1 cellular context compared by ENCODE assay signal in genomic region chr5:65468633-65469032, GRCh38.
TF ChIP-seq lines count a peak whose summit lies in the region.

No MANE protein-coding gene starts in this region.

TF ChIP-seq in GM12878, 131 proteins besides CTCF, POLR2A, EP300 and RAD21 (continued from another document):
- TF ChIP-seq FOXK2 (IDR thresholded peaks at IDR 0.05): no peak
- no peak for TF ChIP-seq CBFB (IDR thresholded peaks at IDR 0.05; ENCODE audit: low read depth)
- no peak for TF ChIP-seq NFXL1 (IDR thresholded peaks at IDR 0.05; ENCODE audit: borderline replicate concordance)
- TF ChIP-seq POLR2AphosphoS5 (IDR thresholded peaks at IDR 0.05; ENCODE audit: low read length): no peak
- no peak for TF ChIP-seq ZNF24 (IDR thresholded peaks at IDR 0.05)
- TF ChIP-seq SMAD5 (IDR thresholded peaks at IDR 0.05; ENCODE audit: low read depth): no peak
- no peak for TF ChIP-seq CHD2 (IDR thresholded peaks at IDR 0.05; ENCODE audit: borderline replicate concordance, low read depth, low read length)
- no peak for TF ChIP-seq IRF4 (IDR thresholded peaks at IDR 0.05; ENCODE audit: low read depth, low read length)
- no peak for TF ChIP-seq ZBTB11 (CRISPR knock-in tag; IDR thresholded peaks at IDR 0.05)
- no peak for TF ChIP-seq ZNF592 (IDR thresholded peaks at IDR 0.05)
- no peak for TF ChIP-seq PAX8 (IDR thresholded peaks at IDR 0.05)
